10 cellular contexts compared by ENCODE assay signal in genomic region chr1:94258873-94259331, GRCh38. TPM values are rescaled to one million over a fixed set of nuclear protein-coding genes. Genes with fewer than 3 reads are reported as not detected.
DNase-seq lines count a peak whose midpoint lies in the region; ATAC-seq, FAIRE-seq and TF ChIP-seq lines count a peak whose summit lies in the region.
"Had no signal": no experiment of that assay in that cellular context is flagged by ENCODE, and none has a peak within 500 bp of the region (broad histone marks: within the 10 kb centered on the region; RNA-seq: fewer than 3 reads in every experiment).

No MANE protein-coding gene starts in this region.

- H3K4me1 Mint-ChIP-seq in glutamatergic neuron (ENCODE audit: low read depth, unreplicated experiment), result peaks cover 2% of the 10 kb centered on the region

- H3K27ac Mint-ChIP-seq in glutamatergic neuron (ENCODE audit: unreplicated experiment), result no peak overlapping the region
- H3K27ac Mint-ChIP-seq: stimulated activated memory B cell treated with anti-CD40 and anti-IgM and Interleukin-4, amounts not matched to agents 10 μg/mL and 1 μg/mL and 100 μg/mL, for 72 hours had no signal

- H3K27ac ChIP-seq in A549, result peak overlapping the region; percentile 30 to 78; a peak in 5 of 6 replicates
- peak overlapping the region in 1 of 2 donors; percentile 29 for H3K27ac ChIP-seq in liver (ENCODE audit: low read depth in 1 of 2, low read length in 2 of 2)
- H3K27ac ChIP-seq: parathyroid adenoma had no signal

- POLR2A ChIA-PET in A549 (lab: Yijun Ruan, JAX), result interaction anchor here (1.0 kb wide), 1 partner anchor 21 kb away, joined by 3 read pairs; the partner anchor contains the start of gene ARHGAP29

- H3K4me3 Mint-ChIP-seq in glutamatergic neuron (ENCODE audit: unreplicated experiment), result no peak overlapping the region
- H3K4me3 Mint-ChIP-seq: stimulated activated memory B cell treated with anti-CD40 and anti-IgM and Interleukin-4, amounts not matched to agents 10 μg/mL and 1 μg/mL and 100 μg/mL, for 72 hours had no signal

- no peak for FAIRE-seq in A549 (lab: Jason Lieb, UNC)

- CTCF ChIA-PET in A549 (lab: Yijun Ruan, JAX), result interaction anchor here (1.0 to 2.2 kb wide), 4 partner anchors 25 to 234 kb away, joined by 3 to 5 read pairs (median 3); no protein-coding TSS in a partner anchor

- no peak for TF ChIP-seq POLR2A in A549 (IDR thresholded peaks at IDR 0.05; ENCODE audit: low read length)

- peaks cover 35% of the 10 kb centered on the region for H3K4me1 ChIP-seq in A549
- H3K4me1 ChIP-seq in liver (ENCODE audit: control insufficient read depth in 4 of 4, insufficient read depth in 4 of 4, low read length in 3 of 4), result peaks cover 2 to 8% (median 5%) of the 10 kb centered on the region in 4 donors

- no peak overlapping the region for H3K4me3 ChIP-seq in A549
- H3K4me3 ChIP-seq in liver (ENCODE audit: low read depth in 1 of 3, low read length in 3 of 3), result no peak overlapping the region

- H3K27me3 Mint-ChIP-seq in glutamatergic neuron (ENCODE audit: unreplicated experiment), result no peaks in the 10 kb centered on the region
- H3K27me3 Mint-ChIP-seq: stimulated activated memory B cell treated with anti-CD40 and anti-IgM and Interleukin-4, amounts not matched to agents 10 μg/mL and 1 μg/mL and 100 μg/mL, for 72 hours had no signal

- TF ChIP-seq EP300 in A549 (IDR thresholded peaks at IDR 0.05), result no peak

- peaks cover 6% of the 10 kb centered on the region for H3K9me3 Mint-ChIP-seq in glutamatergic neuron (ENCODE audit: unreplicated experiment)
- H3K9me3 Mint-ChIP-seq: stimulated activated memory B cell treated with anti-CD40 and anti-IgM and Interleukin-4, amounts not matched to agents 10 μg/mL and 1 μg/mL and 100 μg/mL, for 72 hours had no signal

- DNase-seq in A549 (ENCODE audit: low read depth in 1 of 2, low spot score in 1 of 2) (peak in 1 of 2 experiments; percentile 48), HuH-7.5 (ENCODE audit: low spot score) (peak; percentile 42), cerebellar cortex (ENCODE audit: low spot score) (peak; percentile 52), glutamatergic neuron (no peak), NCI-H526 treated with DMSO at 0.1 percent for 48 hours (lab: John Stamatoyannopoulos, UW) (no peak), GDM1 (lab: John Stamatoyannopoulos, UW) (no peak)
- DNase-seq in stimulated activated CD4-positive, alpha-beta T cell treated with anti-CD3 and anti-CD28 coated beads, Interleukin-2, amount 100 ng/mL, for 48 hours, result no peak

- TF ChIP-seq RAD21 in A549 (conservative IDR thresholded peaks at IDR 0.05 in 1 of 2, IDR thresholded peaks at IDR 0.05 in 1 of 2) (no peak), liver (IDR thresholded peaks at IDR 0.05) (peak; percentile 23 to 32)

- H3K36me3 ChIP-seq in liver (ENCODE audit: control insufficient read depth in 4 of 4, insufficient read depth in 3 of 4, low read depth in 1 of 4, low read length in 3 of 4), result no peaks in the 10 kb centered on the region

- TF ChIP-seq CTCF in A549 (IDR thresholded peaks at IDR 0.05), result no peak
- TF ChIP-seq CTCF in liver (IDR thresholded peaks at IDR 0.05; ENCODE audit: low read depth, low read length, missing input control), result no peak
- no peak for TF ChIP-seq CTCF in glutamatergic neuron (IDR thresholded peaks at IDR 0.05; ENCODE audit: partially characterized antibody, unreplicated experiment)

- peaks cover 8% of the 10 kb centered on the region for H3K36me3 Mint-ChIP-seq in glutamatergic neuron (ENCODE audit: unreplicated experiment)
- H3K36me3 Mint-ChIP-seq: stimulated activated memory B cell treated with anti-CD40 and anti-IgM and Interleukin-4, amounts not matched to agents 10 μg/mL and 1 μg/mL and 100 μg/mL, for 72 hours had no signal

- peak overlapping the region; percentile 59 for H3K4me2 ChIP-seq in A549

- H3K9me3 ChIP-seq in A549 (no peaks in the 10 kb centered on the region), liver (ENCODE audit: control insufficient read depth in 4 of 4, low read length in 3 of 4) (no peaks in the 10 kb centered on the region)

- peak; percentile 68 to 70 for ATAC-seq in A549
- ATAC-seq: stimulated activated memory B cell treated with anti-CD40 and anti-IgM and Interleukin-4, amounts not matched to agents 10 μg/mL and 1 μg/mL and 100 μg/mL, for 72 hours had no signal

- H3K9ac ChIP-seq in liver (ENCODE audit: low read depth in 1 of 2, low read length in 2 of 2), result no peak overlapping the region
- H3K9ac ChIP-seq: parathyroid adenoma had no signal

- no peaks in the 10 kb centered on the region for H3K27me3 ChIP-seq in liver (ENCODE audit: control insufficient read depth in 4 of 4, insufficient read depth in 4 of 4, low read length in 3 of 4)

TF ChIP-seq in A549, 52 proteins besides CTCF, POLR2A, EP300 and RAD21:
- TF ChIP-seq PHF8 (IDR thresholded peaks at IDR 0.05; ENCODE audit: borderline replicate concordance, low read depth), result no peak
- TF ChIP-seq FOSL2 (IDR thresholded peaks at IDR 0.05), result no peak
- TF ChIP-seq FOSL2 (CRISPR knock-in tag; IDR thresholded peaks at IDR 0.05), result peak; percentile 51
- no peak for TF ChIP-seq BHLHE40 (IDR thresholded peaks at IDR 0.05; ENCODE audit: low read depth, low read length)
- TF ChIP-seq MAFK (IDR thresholded peaks at IDR 0.05; ENCODE audit: partially characterized antibody), result no peak
- peak; percentile 22 to 43; a peak in 1 of 4 replicates for TF ChIP-seq CEBPB (IDR thresholded peaks at IDR 0.05)
- TF ChIP-seq ELK1 (IDR thresholded peaks at IDR 0.05; ENCODE audit: low read depth, low read length), result no peak
TF ChIP-seq in A549: peak in this region for 2.

TF ChIP-seq in liver, 16 proteins besides CTCF, POLR2A, EP300 and RAD21:
- TF ChIP-seq JUND (IDR thresholded peaks at IDR 0.05) (peak; percentile 30 to 32), FOXA2 (IDR thresholded peaks at IDR 0.05) (no peak), MAX (IDR thresholded peaks at IDR 0.05) (no peak), RXRA (IDR thresholded peaks at IDR 0.05) (peak; percentile 36 to 49), YY1 (IDR thresholded peaks at IDR 0.05) (peak; percentile 75), NR2F2 (IDR thresholded peaks at IDR 0.05) (peak; percentile 53), HNF4A (conservative IDR thresholded peaks at IDR 0.05) (peak; percentile 48 to 59)

RNA-seq across cellular contexts. Expression of gene ARHGAP29, which starts 21.5 kb away (rescaled TPM):
- polyA plus RNA-seq in A549 (2011; rRNA removed) (22.0 and 29.7 TPM in 2 replicates), A549 (2017; fragmentation: RNase III; extraction: RNeasy Plus Mini Kit Qiagen cat#74134 plus additional on column Dnase treatment) (14.3 to 16.2 TPM (median 15.8 TPM) in 3 replicates), liver (10 to 100 TPM in 1 of 2 donors, 1 to 10 TPM in 1; 8.3 to 14.0 TPM)
- polyA plus RNA-seq in A549 (2012; cell fraction: cytosol; rRNA removed), result 4.7 and 5.0 TPM in 2 replicates
- polyA plus RNA-seq in A549 (2012; cell fraction: nucleus; rRNA removed), result 4.3 and 5.9 TPM in 2 replicates
- 15.6 and 16.1 TPM in 2 replicates for polyA minus RNA-seq in A549 (2011; rRNA and poly(A)+ RNA removed)
- total RNA-seq in liver (10 to 100 TPM; 12.5 to 27.7 TPM), glutamatergic neuron (ENCODE audit: unreplicated experiment) (1.1 TPM)

Comparison
In these comparisons a context has a peak if more than half of its experiments do, and no peak if none do; other contexts are left out.
1. DNase-seq: peak in HuH-7.5 (single experiment) and cerebellar cortex (single experiment); none in glutamatergic neuron (single experiment), NCI-H526 treated with DMSO at 0.1 percent for 48 hours (single experiment), stimulated activated CD4-positive, alpha-beta T cell treated with anti-CD3 and anti-CD28 coated beads, Interleukin-2, amount 100 ng/mL, for 48 hours (0 of 2) and GDM1 (single experiment).